10 cellular contexts compared by ENCODE assay signal in genomic region chr13:33188093-33188882, GRCh38.
DNase-seq lines count a peak whose midpoint lies in the region; ATAC-seq lines count a peak whose summit lies in the region.
"Had no signal": no experiment of that assay in that cellular context is flagged by ENCODE, and none has a peak within 500 bp of the region (broad histone marks: within the 10 kb centered on the region; RNA-seq: fewer than 3 reads in every experiment).

No MANE protein-coding gene starts in this region.

- H3K4me3 ChIP-seq in ACC112 (ENCODE audit: low read depth, low read length) (peak overlapping the region; percentile 18), endocrine pancreas (ENCODE audit: control insufficient read depth, insufficient read depth, low read length) (peak overlapping the region; percentile 62)

- H2AFZ ChIP-seq in ACC112 (ENCODE audit: low read length, unreplicated experiment), result no peak overlapping the region

- H3K36me3 ChIP-seq in ACC112 (ENCODE audit: insufficient read depth, low read length), result peaks cover 8% of the 10 kb centered on the region; the same call in 1 of the 2 replicates
- no peaks in the 10 kb centered on the region for H3K36me3 ChIP-seq in endocrine pancreas (ENCODE audit: control insufficient read depth, insufficient read depth, low read length)

- H3K9me3 ChIP-seq in endocrine pancreas (ENCODE audit: control insufficient read depth, low read length), result no peaks in the 10 kb centered on the region

- peak; percentile 64 for ATAC-seq in GM19372 (IDR thresholded peaks at IDR 0.05; ENCODE audit: low read depth, unreplicated experiment)
- ATAC-seq in HG03196 (IDR thresholded peaks at IDR 0.05; ENCODE audit: unreplicated experiment), result peak; percentile 44

- H3K27me3 ChIP-seq in ACC112 (ENCODE audit: insufficient read depth, low read length) (no peaks in the 10 kb centered on the region), endocrine pancreas (ENCODE audit: control insufficient read depth, insufficient read depth, low read length) (no peaks in the 10 kb centered on the region)

- H3K27ac ChIP-seq in ACC112 (ENCODE audit: low read depth, low read length), result peak overlapping the region; percentile 84
- H3K27ac ChIP-seq: C4-2B had no signal

- H3K9ac ChIP-seq in endocrine pancreas (ENCODE audit: control insufficient read depth, insufficient read depth, low read length), result no peak overlapping the region

- peaks cover 81% of the 10 kb centered on the region for H3K4me1 ChIP-seq in ACC112 (ENCODE audit: control insufficient read depth, insufficient read depth, low read length, unreplicated experiment)
- peaks cover 17% of the 10 kb centered on the region for H3K4me1 ChIP-seq in endocrine pancreas (ENCODE audit: control insufficient read depth, insufficient read depth, low read length)

- DNase-seq in NCI-H526 treated with DMSO at 0.1 percent for 48 hours (lab: John Stamatoyannopoulos, UW) (no peak), NCI-H510A treated with DMSO at 0.1 percent for 48 hours (lab: John Stamatoyannopoulos, UW) (no peak), activated gamma-delta T cell (lab: John Stamatoyannopoulos, UW) (no peak), NCI-H1092 (lab: John Stamatoyannopoulos, UW) (no peak)
- DNase-seq: activated CD4-positive, alpha-beta T cell treated with anti-CD3 and anti-CD28 coated beads, Interleukin-2, amount 50 U/mL, for 1 hour had no signal

- peaks cover 88% of the 10 kb centered on the region for H3K79me2 ChIP-seq in ACC112 (ENCODE audit: control insufficient read depth, insufficient read depth, low read length, unreplicated experiment)
